In the genomic region with DNA sequence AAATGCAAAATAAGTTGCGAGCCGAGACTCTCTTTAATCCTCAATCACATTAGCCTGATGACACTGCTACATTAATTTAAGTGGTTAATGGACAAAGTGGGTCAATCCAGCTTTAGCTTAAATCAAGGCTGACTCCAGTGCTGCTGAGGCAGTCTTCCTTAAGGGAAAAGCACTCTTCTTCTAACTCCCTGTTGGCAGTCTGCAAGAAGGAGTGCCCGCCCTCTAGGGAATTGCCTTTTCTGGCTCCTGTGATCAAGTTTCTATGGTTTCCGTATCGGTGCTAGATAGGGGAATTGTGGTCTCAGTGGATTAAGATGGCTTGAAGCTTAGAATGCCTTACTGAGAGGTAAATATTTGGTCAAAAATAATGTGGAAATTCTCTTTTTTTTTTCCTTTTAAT, we compare ENCODE assay signal across 29 cellular contexts. TPM values are rescaled to one million over a fixed set of nuclear protein-coding genes. Genes with fewer than 3 reads are reported as not detected.
A peak's percentile ranks its signal among the peaks of the same experiment; 100 is the strongest.
DNase-seq lines count a peak whose midpoint lies in the region; TF ChIP-seq lines count a peak whose summit lies in the region.
"Had no signal": no experiment of that assay in that cellular context is flagged by ENCODE, and none has a peak within 500 bp of the region (broad histone marks: within the 10 kb centered on the region; RNA-seq: fewer than 3 reads in every experiment).

No MANE protein-coding gene starts in this region.

- H3F3A ChIP-seq in neural progenitor cell (ENCODE audit: low read depth): peaks cover 21% of the 10 kb centered on the region

- H3K36me3 Mint-ChIP-seq in activated naive CD4-positive, alpha-beta T cell treated with anti-CD3 and anti-CD28 coated beads, Interleukin-2, amount 50 U/mL, for 24 hours: peaks cover 17% of the 10 kb centered on the region
- H3K36me3 Mint-ChIP-seq in neural progenitor cell: peaks cover 20% of the 10 kb centered on the region

- H2AFZ ChIP-seq in neural progenitor cell (replicated peaks): no peak overlapping the region

- H3K27ac Mint-ChIP-seq in activated naive CD4-positive, alpha-beta T cell treated with anti-CD3 and anti-CD28 coated beads, Interleukin-2, amount 50 U/mL, for 24 hours: peak overlapping the region; percentile 46
- peak overlapping the region; percentile 33 for H3K27ac Mint-ChIP-seq in neural progenitor cell
- H3K27ac Mint-ChIP-seq: activated CD8-positive, alpha-beta T cell treated with anti-CD3 and anti-CD28 coated beads, Interleukin-2, amount 10 ng/mL, durations not matched to agents 7 days and 5 days; type B pancreatic cell had no signal

- no peak overlapping the region for H3K9ac ChIP-seq in neural progenitor cell

- no peaks in the 10 kb centered on the region for H3K27me3 Mint-ChIP-seq in activated naive CD4-positive, alpha-beta T cell treated with anti-CD3 and anti-CD28 coated beads, Interleukin-2, amount 50 U/mL, for 24 hours
- no peaks in the 10 kb centered on the region for H3K27me3 Mint-ChIP-seq in neural progenitor cell (ENCODE audit: insufficient read depth, low read depth)

- peaks cover 24% of the 10 kb centered on the region for H3K79me2 ChIP-seq in neural progenitor cell (ENCODE audit: low read depth)

- TF ChIP-seq CTCF in neural progenitor cell (IDR thresholded peaks at IDR 0.05): no peak

- no peaks in the 10 kb centered on the region for H3K9me3 ChIP-seq in neural progenitor cell (ENCODE audit: low read depth)
- H3K9me3 ChIP-seq: A549, MG63, neutrophil, prostate gland, SJSA1 had no signal

- peaks cover 23% of the 10 kb centered on the region for H4K20me1 ChIP-seq in neural progenitor cell (ENCODE audit: low read depth)

- DNase-seq in activated naive CD4-positive, alpha-beta T cell treated with Interleukin-2 at 50 U/mL for 16 hours: no peak
- DNase-seq in NCI-H524 treated with DMSO at 0.1 percent for 48 hours (lab: John Stamatoyannopoulos, UW) (peak; percentile 16), fibroblast of peridontal ligament (ENCODE audit: extremely low read depth) (peak; percentile 18), neural progenitor cell (ENCODE audit: low spot score) (peak; percentile 39), NCI-H2029 treated with DMSO at 0.1 percent for 48 hours (lab: John Stamatoyannopoulos, UW) (no peak), hippocampal formation (lab: John Stamatoyannopoulos, UW) (no peak), T-helper 9 cell (no peak)
- DNase-seq: activated CD4-positive, alpha-beta T cell treated with anti-CD3 and anti-CD28 coated beads for 1 hour; activated CD8-positive, alpha-beta T cell treated with anti-CD3 and anti-CD28 coated beads, Interleukin-2, amount 10 ng/mL, durations not matched to agents 7 days and 5 days; activated effector memory CD4-positive, alpha-beta T cell treated with anti-CD3 and anti-CD28 coated beads, Interleukin-2, amount 50 U/mL, for 16 hours; activated T-cell treated with anti-CD3 and anti-CD28 coated beads for 4 hours; AML-193; cerebellar nuclear complex; COR-L47; dorsolateral prefrontal cortex; KBM-7; MG63; NCI-H1417; NCI-H2081; stimulated activated CD4-positive, alpha-beta T cell treated with anti-CD3 and anti-CD28 coated beads, Interleukin-4, amount 100 ng/mL, for 24 hours; substantia nigra had no signal

- H3K4me3 Mint-ChIP-seq in activated naive CD4-positive, alpha-beta T cell treated with anti-CD3 and anti-CD28 coated beads, Interleukin-2, amount 50 U/mL, for 24 hours: no peak overlapping the region
- no peak overlapping the region for H3K4me3 Mint-ChIP-seq in neural progenitor cell
- H3K4me3 Mint-ChIP-seq: activated CD8-positive, alpha-beta T cell treated with anti-CD3 and anti-CD28 coated beads, Interleukin-2, amount 10 ng/mL, durations not matched to agents 7 days and 5 days; stimulated activated memory B cell treated with anti-CD40 and anti-IgM and Interleukin-4, amounts not matched to agents 10 μg/mL and 1 μg/mL and 100 μg/mL, for 72 hours; type B pancreatic cell had no signal

- no peak overlapping the region for H3K4me3 ChIP-seq in neural progenitor cell
- H3K4me3 ChIP-seq: A549, dorsolateral prefrontal cortex, MG63, prostate gland, SJSA1 had no signal

- peak overlapping the region; percentile 25 for H3K4me2 ChIP-seq in neural progenitor cell
- H3K4me2 ChIP-seq: A549 had no signal

- H3K36me3 ChIP-seq in neural progenitor cell: no peaks in the 10 kb centered on the region
- H3K36me3 ChIP-seq: MG63, prostate gland had no signal

- peaks cover 52% of the 10 kb centered on the region for H3K4me1 Mint-ChIP-seq in activated naive CD4-positive, alpha-beta T cell treated with anti-CD3 and anti-CD28 coated beads, Interleukin-2, amount 50 U/mL, for 24 hours
- H3K4me1 Mint-ChIP-seq in neural progenitor cell: peaks cover 37% of the 10 kb centered on the region

- H3K9me3 Mint-ChIP-seq in activated naive CD4-positive, alpha-beta T cell treated with anti-CD3 and anti-CD28 coated beads, Interleukin-2, amount 50 U/mL, for 24 hours: no peaks in the 10 kb centered on the region
- H3K9me3 Mint-ChIP-seq in neural progenitor cell: no peaks in the 10 kb centered on the region
- H3K9me3 Mint-ChIP-seq: stimulated activated memory B cell treated with anti-CD40 and anti-IgM and Interleukin-4, amounts not matched to agents 10 μg/mL and 1 μg/mL and 100 μg/mL, for 72 hours; type B pancreatic cell had no signal

- no peak overlapping the region for H3K27ac ChIP-seq in neural progenitor cell
- H3K27ac ChIP-seq: A549, dorsolateral prefrontal cortex, neutrophil, prostate gland, SJSA1 had no signal

- H3K4me1 ChIP-seq in neural progenitor cell: peaks cover 20% of the 10 kb centered on the region
- H3K4me1 ChIP-seq: A549, prostate gland had no signal

- H3K27me3 ChIP-seq in neural progenitor cell: no peaks in the 10 kb centered on the region
- H3K27me3 ChIP-seq: MG63, neutrophil, SJSA1 had no signal

RNA-seq across cellular contexts. Expression of gene HS3ST3B1, which starts 41.0 kb away (rescaled TPM):
- total RNA-seq in neural progenitor cell (ENCODE audit: low replicate concordance): 21.2 and 21.5 TPM in 2 replicates
- total RNA-seq: endothelial cell of umbilical vein had no signal

Comparison
In these comparisons a context has a peak if more than half of its experiments do, and no peak if none do; other contexts are left out.
1. DNase-seq: peak in NCI-H524 treated with DMSO at 0.1 percent for 48 hours (single experiment), fibroblast of peridontal ligament (single experiment) and neural progenitor cell (single experiment); none in activated naive CD4-positive, alpha-beta T cell treated with Interleukin-2 at 50 U/mL for 16 hours (single experiment), NCI-H2029 treated with DMSO at 0.1 percent for 48 hours (single experiment), hippocampal formation (0 of 2) and T-helper 9 cell (single experiment).